Comparison of ENCODE assay signal across 8 cellular contexts in genomic region chr7:20241491-20242261, GRCh38. TPM values are rescaled to one million over a fixed set of nuclear protein-coding genes. Genes with fewer than 3 reads are reported as not detected.
DNase-seq lines count a peak whose midpoint lies in the region; ATAC-seq and TF ChIP-seq lines count a peak whose summit lies in the region.

No MANE protein-coding gene starts in this region.

- DNase-seq in DMS79 treated with DMSO at 0.1 percent for 48 hours (lab: John Stamatoyannopoulos, UW), result peak; percentile 84
- DNase-seq in HFF-Myc (ENCODE audit: extremely low read depth, low read depth), result peak; percentile 26
- DNase-seq in NCI-H2107 treated with DMSO at 0.1 percent for 48 hours (lab: John Stamatoyannopoulos, UW; ENCODE audit: unreplicated experiment), result peak; percentile 77
- DNase-seq in fibroblast of villous mesenchyme (ENCODE audit: low read depth), result peak; percentile 12
- no peak for DNase-seq in WERI-Rb-1
- no peak for DNase-seq in stimulated activated CD4-positive, alpha-beta T cell treated with anti-CD3 and anti-CD28 coated beads, Interleukin-2, amount 100 ng/mL, for 24 hours
- no peak for DNase-seq in activated CD4-positive, CD25-positive, alpha-beta regulatory T cell (lab: John Stamatoyannopoulos, UW)

- no peak overlapping the region for H3K27ac ChIP-seq in WERI-Rb-1

- TF ChIP-seq CTCF in HFF-Myc (IDR thresholded peaks at IDR 0.05; ENCODE audit: low read depth, low read length, missing control alignments) (no peak), fibroblast of villous mesenchyme (IDR thresholded peaks at IDR 0.05; ENCODE audit: insufficient read depth, low read depth, low read length) (no peak), WERI-Rb-1 (IDR thresholded peaks at IDR 0.05; ENCODE audit: low read depth, low read length) (no peak)

- H3K27me3 ChIP-seq in WERI-Rb-1 (ENCODE audit: insufficient read depth, low read depth, severe bottlenecking), result no peaks in the 10 kb centered on the region

- ATAC-seq in GM19035 (IDR thresholded peaks at IDR 0.05; ENCODE audit: unreplicated experiment), result no peak

- no peaks in the 10 kb centered on the region for H3K9me3 ChIP-seq in WERI-Rb-1 (ENCODE audit: severe bottlenecking)

- no peaks in the 10 kb centered on the region for H3K36me3 ChIP-seq in WERI-Rb-1

- no peak overlapping the region for H3K4me3 ChIP-seq in HFF-Myc (replicated peaks; ENCODE audit: low read depth, low read length)
- H3K4me3 ChIP-seq in fibroblast of villous mesenchyme (ENCODE audit: low read depth, low read length), result no peak overlapping the region
- no peak overlapping the region for H3K4me3 ChIP-seq in WERI-Rb-1 (ENCODE audit: low read depth, low read length)

RNA-seq across cellular contexts. Expression of gene MACC1, which starts 24.5 kb away (rescaled TPM):
- total RNA-seq in fibroblast of villous mesenchyme, result under 0.01 TPM in 2 replicates

Comparison
In these comparisons a context has a peak if more than half of its experiments do, and no peak if none do; other contexts are left out.
1. DNase-seq: peak in DMS79 treated with DMSO at 0.1 percent for 48 hours (single experiment), HFF-Myc (single experiment), NCI-H2107 treated with DMSO at 0.1 percent for 48 hours (single experiment) and fibroblast of villous mesenchyme (single experiment); none in WERI-Rb-1 (single experiment), stimulated activated CD4-positive, alpha-beta T cell treated with anti-CD3 and anti-CD28 coated beads, Interleukin-2, amount 100 ng/mL, for 24 hours (0 of 2) and activated CD4-positive, CD25-positive, alpha-beta regulatory T cell (0 of 4).